ENCODE assay signal across 16 cellular contexts in the genomic region with DNA sequence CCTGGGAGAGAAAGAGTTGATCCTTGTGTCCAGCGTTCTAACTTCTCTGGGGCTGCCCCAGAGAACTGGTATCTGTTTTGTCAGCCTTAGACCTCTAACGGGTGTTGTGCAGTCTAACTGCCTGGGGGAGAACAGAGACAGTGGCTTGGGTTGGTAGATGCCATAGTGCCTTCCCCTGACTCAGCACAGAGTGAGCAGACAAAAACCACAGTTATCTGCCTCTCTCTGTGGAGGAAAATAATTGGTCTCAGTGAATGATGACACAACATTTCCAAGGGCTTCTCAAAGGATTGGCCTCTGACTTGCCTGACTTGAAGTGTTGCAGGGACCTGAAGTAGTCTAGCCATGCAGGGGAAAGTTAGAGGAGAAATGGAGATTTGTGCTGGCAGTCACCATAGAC.
A peak's percentile ranks its signal among the peaks of the same experiment; 100 is the strongest.
DNase-seq lines count a peak whose midpoint lies in the region; ATAC-seq and TF ChIP-seq lines count a peak whose summit lies in the region.
"Had no signal": no experiment of that assay in that cellular context is flagged by ENCODE, and none has a peak within 500 bp of the region (broad histone marks: within the 10 kb centered on the region; RNA-seq: fewer than 3 reads in every experiment).

No MANE protein-coding gene starts in this region.

- no peaks in the 10 kb centered on the region for H3K27me3 ChIP-seq in body of pancreas

- ATAC-seq in GM18502 (IDR thresholded peaks at IDR 0.05; ENCODE audit: poor library complexity, unreplicated experiment) (no peak), body of pancreas (no peak)
- ATAC-seq: left cardiac atrium had no signal

- peaks cover 4% of the 10 kb centered on the region for H3K9me3 Mint-ChIP-seq in activated CD4-positive, alpha-beta memory T cell treated with anti-CD3 and anti-CD28 coated beads, Interleukin-2, amount 10 ng/mL, durations not matched to agents 7 days and 5 days

- H3K4me3 ChIP-seq in body of pancreas, result no peak overlapping the region

- no peak for TF ChIP-seq CTCF in AG09319 (IDR thresholded peaks at IDR 0.05; ENCODE audit: low read depth, low read length)
- no peak for TF ChIP-seq CTCF in body of pancreas (IDR thresholded peaks at IDR 0.05)

- TF ChIP-seq POLR2A in body of pancreas (IDR thresholded peaks at IDR 0.05), result no peak

- no peak overlapping the region for H3K4me3 Mint-ChIP-seq in activated CD4-positive, alpha-beta memory T cell treated with anti-CD3 and anti-CD28 coated beads, Interleukin-2, amount 10 ng/mL, durations not matched to agents 7 days and 5 days
- H3K4me3 Mint-ChIP-seq: activated CD4-positive, alpha-beta T cell treated with anti-CD3 and anti-CD28 coated beads, Interleukin-2, amount 10 ng/mL, durations not matched to agents 24 days and 14 days; type B pancreatic cell had no signal

- no peak overlapping the region for H3K27ac Mint-ChIP-seq in activated CD4-positive, alpha-beta memory T cell treated with anti-CD3 and anti-CD28 coated beads, Interleukin-2, amount 10 ng/mL, durations not matched to agents 7 days and 5 days
- H3K27ac Mint-ChIP-seq: activated CD4-positive, alpha-beta T cell treated with anti-CD3 and anti-CD28 coated beads, Interleukin-2, amount 10 ng/mL, durations not matched to agents 24 days and 14 days; type B pancreatic cell had no signal

- DNase-seq in AG09319 (ENCODE audit: extremely low read depth, low read depth) (peak; percentile 25), HT1080 (ENCODE audit: low read depth) (peak; percentile 80), astrocyte of the hippocampus (ENCODE audit: low read depth, low spot score) (peak; percentile 50), iris pigment epithelial cell (ENCODE audit: low read depth) (peak; percentile 8), body of pancreas (no peak)
- no peak for DNase-seq in activated CD4-positive, alpha-beta T cell treated with anti-CD3 and anti-CD28 coated beads, Interleukin-2, amount 50 U/mL, for 1 hour
- DNase-seq in activated CD4-positive, alpha-beta memory T cell treated with anti-CD3 and anti-CD28 coated beads, Interleukin-2, amount 10 ng/mL, durations not matched to agents 7 days and 5 days, result no peak
- DNase-seq: activated CD4-positive, alpha-beta T cell treated with anti-CD3 and anti-CD28 coated beads, Interleukin-2, amount 10 ng/mL, durations not matched to agents 24 days and 14 days; activated T-cell treated with anti-CD3 and anti-CD28 coated beads, Interleukin-2, amount 50 U/mL, for 48 hours; amygdala; DMS79; GOT3; left cardiac atrium; NCI-H2227 treated with DMSO at 0.1 percent for 48 hours had no signal

- H3K27me3 Mint-ChIP-seq in activated CD4-positive, alpha-beta memory T cell treated with anti-CD3 and anti-CD28 coated beads, Interleukin-2, amount 10 ng/mL, durations not matched to agents 7 days and 5 days, result peaks cover 17% of the 10 kb centered on the region
- H3K27me3 Mint-ChIP-seq: type B pancreatic cell had no signal

- H3K9me3 ChIP-seq in body of pancreas, result no peaks in the 10 kb centered on the region

- no peaks in the 10 kb centered on the region for H3K4me1 Mint-ChIP-seq in activated CD4-positive, alpha-beta memory T cell treated with anti-CD3 and anti-CD28 coated beads, Interleukin-2, amount 10 ng/mL, durations not matched to agents 7 days and 5 days
- H3K4me1 Mint-ChIP-seq: activated CD4-positive, alpha-beta T cell treated with anti-CD3 and anti-CD28 coated beads, Interleukin-2, amount 10 ng/mL, durations not matched to agents 24 days and 14 days had no signal

- intact Hi-C loops in body of pancreas (cut with DNase I), result no loop called here

- CTCF ChIA-PET in activated CD4-positive, alpha-beta memory T cell treated with anti-CD3 and anti-CD28 coated beads, Interleukin-2, amount 10 ng/mL, durations not matched to agents 7 days and 5 days (lab: Charles Lee), result interaction anchor here (0.6 kb wide), 1 partner anchor 413 kb away, joined by 3 read pairs; no protein-coding TSS in a partner anchor

- POLR2A ChIA-PET in activated CD4-positive, alpha-beta memory T cell treated with anti-CD3 and anti-CD28 coated beads, Interleukin-2, amount 10 ng/mL, durations not matched to agents 7 days and 5 days (lab: Charles Lee), result no interaction called here

- WGBS in body of pancreas, 2 donors, result 86 to 96% methylated on average over 2 of the region's 2 CpGs

- H3K27ac ChIP-seq in body of pancreas, result no peak overlapping the region

- no peaks in the 10 kb centered on the region for H3K36me3 ChIP-seq in body of pancreas (replicated peaks in 1 of 2; ENCODE audit: insufficient read depth in 1 of 2, low read depth in 2 of 2)

- H3K36me3 Mint-ChIP-seq in activated CD4-positive, alpha-beta memory T cell treated with anti-CD3 and anti-CD28 coated beads, Interleukin-2, amount 10 ng/mL, durations not matched to agents 7 days and 5 days (ENCODE audit: low read depth), result no peaks in the 10 kb centered on the region
- H3K36me3 Mint-ChIP-seq: type B pancreatic cell had no signal

- no peaks in the 10 kb centered on the region for H3K4me1 ChIP-seq in body of pancreas

Comparison
In these comparisons a context has a peak if more than half of its experiments do, and no peak if none do; other contexts are left out.
1. DNase-seq: peak in AG09319 (single experiment), HT1080 (single experiment), astrocyte of the hippocampus (single experiment) and iris pigment epithelial cell (single experiment); none in body of pancreas (0 of 4), activated CD4-positive, alpha-beta T cell treated with anti-CD3 and anti-CD28 coated beads, Interleukin-2, amount 50 U/mL, for 1 hour (single experiment) and activated CD4-positive, alpha-beta memory T cell treated with anti-CD3 and anti-CD28 coated beads, Interleukin-2, amount 10 ng/mL, durations not matched to agents 7 days and 5 days (single experiment).